In genomic region chr22:50014053-50014501, GRCh38 we compare ENCODE assay signal across 23 cellular contexts. TPM values are rescaled to one million over a fixed set of nuclear protein-coding genes. Genes with fewer than 3 reads are reported as not detected.
DNase-seq lines count a peak whose midpoint lies in the region; ATAC-seq and TF ChIP-seq lines count a peak whose summit lies in the region.
"Had no signal": no experiment of that assay in that cellular context is flagged by ENCODE, and none has a peak within 500 bp of the region (broad histone marks: within the 10 kb centered on the region; RNA-seq: fewer than 3 reads in every experiment).

No MANE protein-coding gene starts in this region.

- H3K4me3 ChIP-seq in CD8-positive, alpha-beta memory T cell (ENCODE audit: low read length) = no peak overlapping the region
- H3K4me3 ChIP-seq in smooth muscle cell = no peak overlapping the region

- no peak overlapping the region for H3K27ac ChIP-seq in CD8-positive, alpha-beta memory T cell (ENCODE audit: low read depth, low read length)
- H3K27ac ChIP-seq in smooth muscle cell (ENCODE audit: low read depth) = no peak overlapping the region
- H3K27ac ChIP-seq: epithelial cell of prostate, foreskin keratinocyte had no signal

- H3K9ac ChIP-seq in smooth muscle cell (ENCODE audit: low read depth) = no peak overlapping the region

- no peaks in the 10 kb centered on the region for H3K79me2 ChIP-seq in smooth muscle cell (ENCODE audit: low read depth)

- peaks cover 4% of the 10 kb centered on the region for H3F3A ChIP-seq in smooth muscle cell (ENCODE audit: low read depth)

- peak overlapping the region; percentile 44 for H3K4me3 Mint-ChIP-seq in activated T-cell treated with anti-CD3 and anti-CD28 coated beads, Interleukin-2, amount 50 U/mL, for 24 hours
- peak overlapping the region in 6 of 7 donors; percentile 13 to 56 (median 46) for H3K4me3 Mint-ChIP-seq in CD8-positive, alpha-beta memory T cell
- H3K4me3 Mint-ChIP-seq in activated naive CD8-positive, alpha-beta T cell treated with anti-CD3 and anti-CD28 coated beads, Interleukin-2, amount 50 U/mL, for 24 hours = peak overlapping the region; percentile 46
- H3K4me3 Mint-ChIP-seq: activated CD8-positive, alpha-beta memory T cell treated with anti-CD3 and anti-CD28 coated beads, Interleukin-2, amount 10 ng/mL, durations not matched to agents 7 days and 5 days; activated naive CD8-positive, alpha-beta T cell treated with anti-CD3 and anti-CD28 coated beads, Interleukin-2, amount 10 ng/mL, durations not matched to agents 7 days and 5 days had no signal

- 73% methylated on average over 15 of the region's 16 CpGs for WGBS in smooth muscle cell (ENCODE audit: low lambda C conversion rate)

- peaks cover 6% of the 10 kb centered on the region for H3K27me3 ChIP-seq in CD8-positive, alpha-beta memory T cell (ENCODE audit: insufficient read depth, low read length, poor library complexity, severe bottlenecking)
- peaks cover 57% of the 10 kb centered on the region for H3K27me3 ChIP-seq in smooth muscle cell (ENCODE audit: low read depth)

- H3K36me3 Mint-ChIP-seq in activated T-cell treated with anti-CD3 and anti-CD28 coated beads, Interleukin-2, amount 50 U/mL, for 24 hours (ENCODE audit: low read depth) = no peaks in the 10 kb centered on the region
- H3K36me3 Mint-ChIP-seq in CD8-positive, alpha-beta memory T cell = peaks cover 0 to 1% (median 0%) of the 10 kb centered on the region in 3 donors
- no peaks in the 10 kb centered on the region for H3K36me3 Mint-ChIP-seq in activated naive CD8-positive, alpha-beta T cell treated with anti-CD3 and anti-CD28 coated beads, Interleukin-2, amount 50 U/mL, for 24 hours (ENCODE audit: low read depth)
- H3K36me3 Mint-ChIP-seq: WTC11 had no signal

- H2AFZ ChIP-seq in smooth muscle cell (ENCODE audit: low read depth) = no peak overlapping the region

- intact Hi-C loops in posterior vena cava (cut with DNase I) = loop anchor here in 1 of 2 donors (5.0 kb wide), 1 partner anchor 82 kb away; no protein-coding TSS in a partner anchor

- no peaks in the 10 kb centered on the region for H3K9me3 Mint-ChIP-seq in activated T-cell treated with anti-CD3 and anti-CD28 coated beads, Interleukin-2, amount 50 U/mL, for 24 hours
- H3K9me3 Mint-ChIP-seq in CD8-positive, alpha-beta memory T cell = no peaks in the 10 kb centered on the region
- H3K9me3 Mint-ChIP-seq in activated naive CD8-positive, alpha-beta T cell treated with anti-CD3 and anti-CD28 coated beads, Interleukin-2, amount 50 U/mL, for 24 hours = no peaks in the 10 kb centered on the region

- peaks cover 23% of the 10 kb centered on the region for H3K4me1 Mint-ChIP-seq in activated T-cell treated with anti-CD3 and anti-CD28 coated beads, Interleukin-2, amount 50 U/mL, for 24 hours (ENCODE audit: low read depth)
- H3K4me1 Mint-ChIP-seq in CD8-positive, alpha-beta memory T cell = peaks cover 7 to 26% (median 19%) of the 10 kb centered on the region in 3 donors
- H3K4me1 Mint-ChIP-seq in activated naive CD8-positive, alpha-beta T cell treated with anti-CD3 and anti-CD28 coated beads, Interleukin-2, amount 50 U/mL, for 24 hours = peaks cover 18% of the 10 kb centered on the region

- CTCF ChIA-PET in CD8-positive, alpha-beta memory T cell (lab: Charles Lee) = interaction anchor here (1.1 kb wide), 1 partner anchor 16 kb away, joined by 3 read pairs; no protein-coding TSS in a partner anchor

- POLR2A ChIA-PET in CD8-positive, alpha-beta memory T cell (lab: Charles Lee) = no interaction called here

- ATAC-seq in activated naive CD8-positive, alpha-beta T cell treated with anti-CD3 and anti-CD28 coated beads, Interleukin-2, amount 50 U/mL, for 24 hours = no peak
- no peak for ATAC-seq in GM21447 (IDR thresholded peaks at IDR 0.05; ENCODE audit: unreplicated experiment)
- ATAC-seq: activated CD8-positive, alpha-beta memory T cell treated with anti-CD3 and anti-CD28 coated beads, Interleukin-2, amount 10 ng/mL, durations not matched to agents 7 days and 5 days; foreskin keratinocyte; left cardiac atrium; WTC11 had no signal

- DNase-seq in activated T-cell treated with anti-CD3 and anti-CD28 coated beads, Interleukin-2, amount 50 U/mL, for 24 hours = peak; percentile 40
- DNase-seq in activated T-cell treated with anti-CD3 and anti-CD28 coated beads, Interleukin-2, amount 50 U/mL, for 48 hours = no peak
- peak in 1 of 5 donors; percentile 46 for DNase-seq in CD8-positive, alpha-beta memory T cell
- DNase-seq in activated naive CD8-positive, alpha-beta T cell treated with anti-CD3 and anti-CD28 coated beads, Interleukin-2, amount 50 U/mL, for 24 hours = no peak
- DNase-seq in posterior vena cava (ENCODE audit: low spot score) = peak; percentile 73
- no peak for DNase-seq in GM03348 (ENCODE audit: low spot score)
- DNase-seq in smooth muscle cell (lab: John Stamatoyannopoulos, UW; ENCODE audit: unreplicated experiment) = no peak
- DNase-seq: activated CD8-positive, alpha-beta memory T cell treated with anti-CD3 and anti-CD28 coated beads, Interleukin-2, amount 10 ng/mL, durations not matched to agents 7 days and 5 days; activated naive CD8-positive, alpha-beta T cell treated with anti-CD3 and anti-CD28 coated beads, Interleukin-2, amount 10 ng/mL, durations not matched to agents 7 days and 5 days; dermis blood vessel endothelial cell; DMS79 treated with DMSO at 0.1 percent for 48 hours; foreskin keratinocyte; left cardiac atrium; NCI-H1092 treated with DMSO at 0.1 percent for 48 hours; NCI-H526 treated with DMSO at 0.1 percent for 48 hours; SHP77 had no signal

- no peak overlapping the region for H3K4me2 ChIP-seq in smooth muscle cell

- no peak overlapping the region for H3K27ac Mint-ChIP-seq in activated T-cell treated with anti-CD3 and anti-CD28 coated beads, Interleukin-2, amount 50 U/mL, for 24 hours
- H3K27ac Mint-ChIP-seq in CD8-positive, alpha-beta memory T cell = peak overlapping the region in 3 of 8 donors; percentile 26 to 74 (median 40)
- H3K27ac Mint-ChIP-seq in activated naive CD8-positive, alpha-beta T cell treated with anti-CD3 and anti-CD28 coated beads, Interleukin-2, amount 50 U/mL, for 24 hours = no peak overlapping the region
- H3K27ac Mint-ChIP-seq: activated CD8-positive, alpha-beta memory T cell treated with anti-CD3 and anti-CD28 coated beads, Interleukin-2, amount 10 ng/mL, durations not matched to agents 7 days and 5 days; activated naive CD8-positive, alpha-beta T cell treated with anti-CD3 and anti-CD28 coated beads, Interleukin-2, amount 10 ng/mL, durations not matched to agents 7 days and 5 days; WTC11 had no signal

- H3K4me1 ChIP-seq in CD8-positive, alpha-beta memory T cell (ENCODE audit: insufficient read depth, low read length) = peaks cover 49% of the 10 kb centered on the region
- H3K4me1 ChIP-seq in smooth muscle cell (ENCODE audit: low read depth) = peaks cover 5% of the 10 kb centered on the region
- H3K4me1 ChIP-seq: foreskin keratinocyte had no signal

- H3K9me3 ChIP-seq in CD8-positive, alpha-beta memory T cell (ENCODE audit: low read length) = no peaks in the 10 kb centered on the region
- H3K9me3 ChIP-seq in smooth muscle cell (replicated peaks; ENCODE audit: low read depth) = no peaks in the 10 kb centered on the region

- H4K20me1 ChIP-seq in smooth muscle cell (ENCODE audit: low read depth) = no peaks in the 10 kb centered on the region

- no peaks in the 10 kb centered on the region for H3K36me3 ChIP-seq in CD8-positive, alpha-beta memory T cell (ENCODE audit: insufficient read depth, low read length)
- no peaks in the 10 kb centered on the region for H3K36me3 ChIP-seq in smooth muscle cell (ENCODE audit: low read depth)

- peaks cover 17% of the 10 kb centered on the region for H3K27me3 Mint-ChIP-seq in activated T-cell treated with anti-CD3 and anti-CD28 coated beads, Interleukin-2, amount 50 U/mL, for 24 hours
- H3K27me3 Mint-ChIP-seq in CD8-positive, alpha-beta memory T cell = peaks cover 3 to 7% of the 10 kb centered on the region in 2 donors
- peaks cover 6% of the 10 kb centered on the region for H3K27me3 Mint-ChIP-seq in activated naive CD8-positive, alpha-beta T cell treated with anti-CD3 and anti-CD28 coated beads, Interleukin-2, amount 50 U/mL, for 24 hours

- no peak for TF ChIP-seq CTCF in smooth muscle cell (IDR thresholded peaks at IDR 0.05; ENCODE audit: borderline replicate concordance, insufficient read depth, poor library complexity, severe bottlenecking)

RNA-seq across cellular contexts. Expression of gene IL17REL, which starts 1.5 kb away (rescaled TPM):
- total RNA-seq in CD8-positive, alpha-beta memory T cell = under 1 TPM; 0.20 to 0.29 TPM
- not detected for polyA plus RNA-seq in CD8-positive, alpha-beta memory T cell
- not detected for total RNA-seq in posterior vena cava
- total RNA-seq in smooth muscle cell = 0.04 TPM in 1 of 2 replicates, not detected in the other
- polyA plus RNA-seq in smooth muscle cell = not detected in 2 replicates
- total RNA-seq: activated naive CD8-positive, alpha-beta T cell treated with anti-CD3 and anti-CD28 coated beads, Interleukin-2, amount 10 ng/mL, durations not matched to agents 7 days and 5 days; foreskin keratinocyte; left cardiac atrium; LHCN-M2; mononuclear cell; urinary bladder had no signal
- polyA plus RNA-seq: foreskin keratinocyte had no signal

RNA-seq across cellular contexts. Expression of gene TTLL8, which starts 44.0 kb away (rescaled TPM):
- not detected for total RNA-seq in CD8-positive, alpha-beta memory T cell
- polyA plus RNA-seq in CD8-positive, alpha-beta memory T cell = not detected
- total RNA-seq in posterior vena cava = not detected
- not detected in 2 replicates for total RNA-seq in smooth muscle cell
- 0.10 TPM in 1 of 2 replicates, not detected in the other for polyA plus RNA-seq in smooth muscle cell
- total RNA-seq: activated CD8-positive, alpha-beta memory T cell treated with anti-CD3 and anti-CD28 coated beads, Interleukin-2, amount 10 ng/mL, durations not matched to agents 7 days and 5 days; activated naive CD8-positive, alpha-beta T cell treated with anti-CD3 and anti-CD28 coated beads, Interleukin-2, amount 10 ng/mL, durations not matched to agents 7 days and 5 days; dermis blood vessel endothelial cell; foreskin keratinocyte; HT-29; left cardiac atrium; LHCN-M2; mononuclear cell; urinary bladder; WTC11 had no signal
- polyA plus RNA-seq: foreskin keratinocyte, urinary bladder had no signal

RNA-seq across cellular contexts. Expression of gene PIM3, which starts 53.5 kb away (rescaled TPM):
- total RNA-seq in CD8-positive, alpha-beta memory T cell = 100 to 1,000 TPM; 202 to 227 TPM
- polyA plus RNA-seq in CD8-positive, alpha-beta memory T cell = 39.3 TPM
- total RNA-seq in posterior vena cava (10 to 100 TPM; 29.9 to 37.2 TPM), smooth muscle cell (19.1 and 20.1 TPM in 2 replicates)
- polyA plus RNA-seq in smooth muscle cell = 43.3 and 51.9 TPM in 2 replicates

Comparison
In these comparisons a context has a peak if more than half of its experiments do, and no peak if none do; other contexts are left out.
1. DNase-seq: peak in activated T-cell treated with anti-CD3 and anti-CD28 coated beads, Interleukin-2, amount 50 U/mL, for 24 hours (single experiment) and posterior vena cava (single experiment); none in activated T-cell treated with anti-CD3 and anti-CD28 coated beads, Interleukin-2, amount 50 U/mL, for 48 hours (0 of 2), activated naive CD8-positive, alpha-beta T cell treated with anti-CD3 and anti-CD28 coated beads, Interleukin-2, amount 50 U/mL, for 24 hours (single experiment), GM03348 (single experiment) and smooth muscle cell (single experiment).
2. Peak in every context shown above with its lines, with median percentiles within 50 percentile points of each other: H3K4me3 Mint-ChIP-seq.